ENCODE assay signal across 16 cellular contexts in the genomic region with DNA sequence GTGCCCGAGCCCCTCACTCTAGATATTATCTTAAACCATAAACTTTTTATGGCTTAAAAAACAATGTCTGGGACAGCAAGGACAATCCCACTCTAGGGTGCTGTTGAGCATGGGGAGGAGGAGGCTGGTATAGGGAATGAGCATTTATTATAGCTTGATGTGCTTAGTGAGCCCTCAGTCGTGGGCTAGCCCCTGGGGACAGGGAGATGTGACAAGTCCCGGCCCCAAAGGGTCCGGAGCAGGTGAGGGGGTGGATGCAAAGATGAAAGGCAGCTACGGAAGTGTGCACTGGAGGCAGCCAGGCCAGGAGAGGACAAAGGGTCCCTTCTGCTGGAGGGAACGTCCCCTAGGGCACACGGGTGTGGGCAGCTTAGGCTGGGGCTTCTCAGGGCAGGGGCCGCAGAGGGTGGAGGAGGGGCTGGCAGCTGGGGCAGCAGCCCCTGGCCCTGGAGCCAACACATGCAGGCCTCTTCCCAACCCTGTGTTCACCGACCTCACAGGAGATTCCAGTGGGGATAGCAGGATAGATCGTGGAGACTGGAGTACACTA.
DNase-seq lines count a peak whose midpoint lies in the region; ATAC-seq and TF ChIP-seq lines count a peak whose summit lies in the region.
"Had no signal": no experiment of that assay in that cellular context is flagged by ENCODE, and none has a peak within 500 bp of the region (broad histone marks: within the 10 kb centered on the region; RNA-seq: fewer than 3 reads in every experiment).

No MANE protein-coding gene starts in this region.

- no peaks in the 10 kb centered on the region for H3K4me1 Mint-ChIP-seq in natural killer cell treated with Interleukin-12 subunit alpha and Interleukin-12 subunit beta and Interleukin-15 and Interleukin-18, amount 100 ng/mL, for 72 hours (ENCODE audit: low read depth in 2 of 2)
- H3K4me1 Mint-ChIP-seq in natural killer cell: no peaks in the 10 kb centered on the region
- H3K4me1 Mint-ChIP-seq: CD4-positive, CD25-positive, alpha-beta regulatory T cell; CD8-positive, alpha-beta memory T cell had no signal

- no peak overlapping the region for H2AFZ ChIP-seq in osteoblast (ENCODE audit: low read length)
- H2AFZ ChIP-seq: GM23248 had no signal

- intact Hi-C loops in natural killer cell (cut with micrococcal nuclease): no loop called here

- no peaks in the 10 kb centered on the region for H3K36me3 ChIP-seq in osteoblast (ENCODE audit: insufficient read depth, low read length)
- H3K36me3 ChIP-seq in effector memory CD4-positive, alpha-beta T cell (ENCODE audit: control insufficient read depth, insufficient read depth, low read length): no peaks in the 10 kb centered on the region
- H3K36me3 ChIP-seq: BE2C, HAP-1 had no signal

- H4K20me1 ChIP-seq in osteoblast (ENCODE audit: insufficient read depth, low read length): no peaks in the 10 kb centered on the region

- TF ChIP-seq CTCF in natural killer cell (IDR thresholded peaks at IDR 0.05): no peak
- no peak for TF ChIP-seq CTCF in osteoblast (IDR thresholded peaks at IDR 0.05; ENCODE audit: extremely low read depth, low read depth, low read length)

- ATAC-seq in natural killer cell treated with Interleukin-12 subunit alpha and Interleukin-12 subunit beta and Interleukin-15 and Interleukin-18, amount 100 ng/mL, for 72 hours: peak; percentile 17 to 25
- ATAC-seq in natural killer cell: no peak

- no peaks in the 10 kb centered on the region for H3K79me2 ChIP-seq in osteoblast (ENCODE audit: insufficient read depth, low read length)

- no peak overlapping the region for H3K27ac ChIP-seq in osteoblast (ENCODE audit: low read depth, low read length)
- H3K27ac ChIP-seq in effector memory CD4-positive, alpha-beta T cell (ENCODE audit: insufficient read depth, low read length, poor library complexity, severe bottlenecking): no peak overlapping the region
- H3K27ac ChIP-seq: GM23248 had no signal

- no peaks in the 10 kb centered on the region for H3K36me3 Mint-ChIP-seq in natural killer cell treated with Interleukin-12 subunit alpha and Interleukin-12 subunit beta and Interleukin-15 and Interleukin-18, amount 100 ng/mL, for 72 hours
- H3K36me3 Mint-ChIP-seq in natural killer cell: no peaks in the 10 kb centered on the region
- H3K36me3 Mint-ChIP-seq: CD4-positive, CD25-positive, alpha-beta regulatory T cell; CD8-positive, alpha-beta memory T cell had no signal

- no peak overlapping the region for H3K4me3 ChIP-seq in osteoblast (ENCODE audit: insufficient read depth, low read length)
- no peak overlapping the region for H3K4me3 ChIP-seq in effector memory CD4-positive, alpha-beta T cell (ENCODE audit: insufficient read depth, low read depth, low read length, poor library complexity, severe bottlenecking)
- H3K4me3 ChIP-seq: GM23248, HAP-1 had no signal

- peaks cover 4% of the 10 kb centered on the region for H3K4me1 ChIP-seq in osteoblast (ENCODE audit: insufficient read depth, low read length)
- H3K4me1 ChIP-seq in effector memory CD4-positive, alpha-beta T cell (ENCODE audit: control insufficient read depth, insufficient read depth, low read length, poor library complexity, severe bottlenecking): no peaks in the 10 kb centered on the region
- H3K4me1 ChIP-seq: Caco-2, HAP-1 had no signal

- peaks cover 18 to 24% of the 10 kb centered on the region in 2 donors for H3K27me3 Mint-ChIP-seq in natural killer cell treated with Interleukin-12 subunit alpha and Interleukin-12 subunit beta and Interleukin-15 and Interleukin-18, amount 100 ng/mL, for 72 hours
- peaks cover 4 to 20% of the 10 kb centered on the region in 2 donors for H3K27me3 Mint-ChIP-seq in natural killer cell (ENCODE audit: low read depth in 2 of 2)

- peaks cover 3% of the 10 kb centered on the region for H3K9me3 Mint-ChIP-seq in natural killer cell treated with Interleukin-12 subunit alpha and Interleukin-12 subunit beta and Interleukin-15 and Interleukin-18, amount 100 ng/mL, for 72 hours
- no peaks in the 10 kb centered on the region for H3K9me3 Mint-ChIP-seq in natural killer cell

- no peak overlapping the region for H3K4me2 ChIP-seq in osteoblast (ENCODE audit: insufficient read depth, low read length)

- no peak overlapping the region for H3K4me3 Mint-ChIP-seq in natural killer cell treated with Interleukin-12 subunit alpha and Interleukin-12 subunit beta and Interleukin-15 and Interleukin-18, amount 100 ng/mL, for 72 hours
- no peak overlapping the region for H3K4me3 Mint-ChIP-seq in natural killer cell
- H3K4me3 Mint-ChIP-seq: CD4-positive, CD25-positive, alpha-beta regulatory T cell; CD8-positive, alpha-beta memory T cell had no signal

- no peaks in the 10 kb centered on the region for H3K9me3 ChIP-seq in osteoblast (ENCODE audit: low read depth, low read length)
- peaks cover 5% of the 10 kb centered on the region for H3K9me3 ChIP-seq in effector memory CD4-positive, alpha-beta T cell (ENCODE audit: control insufficient read depth, low read length)
- H3K9me3 ChIP-seq: Caco-2, HAP-1 had no signal

- DNase-seq in natural killer cell treated with Interleukin-12 subunit alpha and Interleukin-12 subunit beta and Interleukin-15 and Interleukin-18, amount 100 ng/mL, for 72 hours (ENCODE audit: low spot score): no peak
- DNase-seq in natural killer cell: no peak
- DNase-seq in mesenteric fat pad (ENCODE audit: low spot score): peak; percentile 65
- DNase-seq in osteoblast (ENCODE audit: insufficient read length, low spot score, missing footprints): peak; percentile 68
- DNase-seq in effector CD4-positive, alpha-beta T cell: no peak
- DNase-seq in effector memory CD4-positive, alpha-beta T cell: no peak
- DNase-seq in COLO668 (lab: John Stamatoyannopoulos, UW; ENCODE audit: unreplicated experiment): no peak
- DNase-seq: ACHN; BE2C; C1 segment of cervical spinal cord; Caco-2; CD4-positive, CD25-positive, alpha-beta regulatory T cell; CD8-positive, alpha-beta memory T cell; GM23248; IMR-90 had no signal

- peaks cover 7% of the 10 kb centered on the region for H3K27me3 ChIP-seq in osteoblast (ENCODE audit: insufficient read depth, low read length)
- H3K27me3 ChIP-seq in effector memory CD4-positive, alpha-beta T cell (replicated peaks; ENCODE audit: control insufficient read depth, insufficient read depth, low read length, poor library complexity, severe bottlenecking): no peaks in the 10 kb centered on the region

- H3K27ac Mint-ChIP-seq in natural killer cell treated with Interleukin-12 subunit alpha and Interleukin-12 subunit beta and Interleukin-15 and Interleukin-18, amount 100 ng/mL, for 72 hours: no peak overlapping the region
- H3K27ac Mint-ChIP-seq in natural killer cell: no peak overlapping the region
- H3K27ac Mint-ChIP-seq: CD4-positive, CD25-positive, alpha-beta regulatory T cell had no signal

Comparison
In these comparisons a context has a peak if more than half of its experiments do, and no peak if none do; other contexts are left out.
1. ATAC-seq: peak in natural killer cell treated with Interleukin-12 subunit alpha and Interleukin-12 subunit beta and Interleukin-15 and Interleukin-18, amount 100 ng/mL, for 72 hours (2 of 2); none in natural killer cell (0 of 3).
2. DNase-seq: peak in mesenteric fat pad (single experiment) and osteoblast (single experiment); none in natural killer cell treated with Interleukin-12 subunit alpha and Interleukin-12 subunit beta and Interleukin-15 and Interleukin-18, amount 100 ng/mL, for 72 hours (single experiment), natural killer cell (single experiment), effector CD4-positive, alpha-beta T cell (single experiment), effector memory CD4-positive, alpha-beta T cell (0 of 3) and COLO668 (single experiment).